In the genomic region with DNA sequence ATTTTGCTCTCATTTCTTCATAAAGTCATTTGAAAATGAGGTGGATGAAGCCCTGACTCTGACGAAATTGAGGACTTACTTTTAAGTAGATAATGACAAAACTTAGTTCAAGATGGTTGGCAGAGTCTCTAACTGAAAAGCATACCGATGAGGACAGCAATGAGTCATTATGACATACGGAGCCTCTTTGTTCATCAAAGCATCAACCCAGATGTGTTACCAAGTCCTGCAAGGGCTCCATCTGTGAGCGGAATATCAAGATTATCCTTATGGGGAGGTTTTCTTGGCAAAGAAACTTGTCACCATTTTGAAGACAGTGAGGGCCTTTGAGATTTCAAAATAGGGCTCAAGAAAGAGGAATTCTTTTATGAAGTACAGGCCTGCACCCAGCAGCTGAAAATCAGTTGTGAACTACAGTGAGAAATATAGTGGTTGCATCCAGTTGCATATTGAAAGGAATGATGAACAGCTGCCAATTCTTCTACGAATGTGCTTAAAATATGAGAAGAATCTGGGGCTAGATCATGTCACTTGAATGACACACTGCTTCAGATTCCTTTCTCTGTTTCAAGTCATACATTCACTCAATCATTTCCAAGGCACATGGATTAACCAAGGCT, we compare ENCODE assay signal across 29 cellular contexts.
DNase-seq lines count a peak whose midpoint lies in the region; ATAC-seq and TF ChIP-seq lines count a peak whose summit lies in the region.
"Had no signal": no experiment of that assay in that cellular context is flagged by ENCODE, and none has a peak within 500 bp of the region (broad histone marks: within the 10 kb centered on the region; RNA-seq: fewer than 3 reads in every experiment).

No MANE protein-coding gene starts in this region.

- no peak overlapping the region for H3K4me3 ChIP-seq in brain microvascular endothelial cell (ENCODE audit: low read depth, low read length)
- H3K4me3 ChIP-seq in Peyer's patch = no peak overlapping the region
- H3K4me3 ChIP-seq in psoas muscle = no peak overlapping the region
- H3K4me3 ChIP-seq: heart left ventricle, lung, mucosa of descending colon, right lobe of liver, uterus had no signal

- H3K27ac ChIP-seq in brain microvascular endothelial cell (peak overlapping the region; percentile 63), Peyer's patch (no peak overlapping the region), psoas muscle (no peak overlapping the region)
- H3K27ac ChIP-seq: heart left ventricle, right lobe of liver, uterus had no signal

- DNase-seq in ACHN (peak; percentile 89), HT1080 (ENCODE audit: low read depth) (peak; percentile 10), brain microvascular endothelial cell (peak; percentile 69), kidney tubule cell (ENCODE audit: low spot score) (peak; percentile 76), GM20000 (ENCODE audit: low spot score) (no peak), SIG-M5 treated with dmso at 0.1 percent for 504 hours (lab: John Stamatoyannopoulos, UW; ENCODE audit: unreplicated experiment) (no peak), Peyer's patch (no peak), psoas muscle (no peak)
- DNase-seq: 8988T; activated CD4-positive, alpha-beta T cell treated with anti-CD3 and anti-CD28 coated beads for 36 hours; activated effector memory CD4-positive, alpha-beta T cell treated with Interleukin-2 at 50 U/mL for 16 hours; activated naive CD8-positive, alpha-beta T cell treated with anti-CD3 and anti-CD28 coated beads for 36 hours; activated T-cell treated with anti-CD3 and anti-CD28 coated beads for 4 hours; CD4-positive, CD25-positive, alpha-beta regulatory T cell; cerebellar nuclear complex; H7; heart left ventricle; KG1; mucosa of descending colon; NCI-H1417 treated with DMSO at 0.1 percent for 48 hours; NCI-H2081 treated with DMSO at 0.1 percent for 48 hours; NCI-H82; posterior cingulate gyrus; right lobe of liver; SK-N-SH; stimulated activated CD4-positive, alpha-beta T cell treated with anti-CD3 and anti-CD28 coated beads, Interleukin-15, amount 100 ng/mL, for 24 hours; stimulated activated naive CD4-positive, alpha-beta T cell; uterus had no signal

- intact Hi-C loops in psoas muscle (cut with DNase I) = no loop called here

- in situ Hi-C loops in ACHN (cut with HindIII; ENCODE audit: low pct_ligation_motif_present, low pct_unique_long_range_greater_than_20kb, low sequenced_read_pairs) = no loop called here
- in situ Hi-C loops in brain microvascular endothelial cell (cut with HindIII; ENCODE audit: low pct_ligation_motif_present, low sequenced_read_pairs) = no loop called here

- WGBS in psoas muscle, 3 donors = 29 to 37% (median 33%) methylated on average over 5 of the region's 5 CpGs

- H3K27me3 ChIP-seq in brain microvascular endothelial cell (replicated peaks) (no peaks in the 10 kb centered on the region), Peyer's patch (no peaks in the 10 kb centered on the region), psoas muscle (ENCODE audit: insufficient read depth in 3 of 3, low read length in 2 of 3) (no peaks in the 10 kb centered on the region)
- H3K27me3 ChIP-seq: heart left ventricle, right lobe of liver, uterus had no signal

- H3K36me3 ChIP-seq in brain microvascular endothelial cell (replicated peaks) = no peaks in the 10 kb centered on the region
- no peaks in the 10 kb centered on the region for H3K36me3 ChIP-seq in Peyer's patch
- H3K36me3 ChIP-seq in psoas muscle (ENCODE audit: insufficient read depth in 1 of 2, low read depth in 1 of 2) = no peaks in the 10 kb centered on the region
- H3K36me3 ChIP-seq: heart left ventricle, right lobe of liver, uterus had no signal

- no peak for ATAC-seq in psoas muscle
- ATAC-seq: activated CD4-positive, alpha-beta T cell treated with anti-CD3 and anti-CD28 coated beads for 36 hours; heart left ventricle; mucosa of descending colon; right lobe of liver had no signal

- H3K9me3 ChIP-seq in Peyer's patch = no peaks in the 10 kb centered on the region
- no peaks in the 10 kb centered on the region for H3K9me3 ChIP-seq in psoas muscle
- H3K9me3 ChIP-seq: mucosa of descending colon, right lobe of liver, SK-N-SH, uterus had no signal

- TF ChIP-seq POLR2A in Peyer's patch (IDR thresholded peaks at IDR 0.05) = no peak

- no peaks in the 10 kb centered on the region for H3K4me1 ChIP-seq in Peyer's patch
- no peaks in the 10 kb centered on the region for H3K4me1 ChIP-seq in psoas muscle
- H3K4me1 ChIP-seq: heart left ventricle, right lobe of liver, uterus had no signal

- no peak for TF ChIP-seq CTCF in brain microvascular endothelial cell (IDR thresholded peaks at IDR 0.05; ENCODE audit: low read depth, low read length, missing control alignments)
- TF ChIP-seq CTCF in GM20000 (IDR thresholded peaks at IDR 0.05; ENCODE audit: extremely low read depth, missing control alignments) = no peak
- TF ChIP-seq CTCF in Peyer's patch (IDR thresholded peaks at IDR 0.05) = no peak
- no peak for TF ChIP-seq CTCF in psoas muscle (IDR thresholded peaks at IDR 0.05)

Comparison
In these comparisons a context has a peak if more than half of its experiments do, and no peak if none do; other contexts are left out.
1. DNase-seq: peak in ACHN (single experiment), HT1080 (single experiment), brain microvascular endothelial cell (single experiment) and kidney tubule cell (single experiment); none in GM20000 (single experiment), SIG-M5 treated with dmso at 0.1 percent for 504 hours (single experiment), Peyer's patch (0 of 3) and psoas muscle (0 of 2).